Comparison of ENCODE assay signal across 18 cellular contexts in genomic region chr19:29431332-29431731, GRCh38.
"Had no signal": no experiment of that assay in that cellular context is flagged by ENCODE, and none has a peak within 500 bp of the region (broad histone marks: within the 10 kb centered on the region; RNA-seq: fewer than 3 reads in every experiment).

No MANE protein-coding gene starts in this region.

- H3K4me3 ChIP-seq: coronary artery, dorsolateral prefrontal cortex, esophagus muscularis mucosa, gastroesophageal sphincter, heart right ventricle, left lung, lower lobe of right lung, mucosa of descending colon had no signal

- H3K27ac ChIP-seq: coronary artery, dorsolateral prefrontal cortex, esophagus muscularis mucosa, foreskin keratinocyte, gastroesophageal sphincter, heart right ventricle, left lung, lower lobe of right lung had no signal

- H3K36me3 ChIP-seq: esophagus muscularis mucosa, gastroesophageal sphincter, heart right ventricle, left lung, lower lobe of right lung had no signal

- DNase-seq: dermis blood vessel endothelial cell; effector CD4-positive, alpha-beta T cell; effector memory CD4-positive, alpha-beta T cell; foreskin keratinocyte; head of caudate nucleus; heart right ventricle; hippocampal formation; left cardiac atrium; left lung; left ventricle myocardium superior; lower lobe of right lung; mesenchymal stem cell; mucosa of descending colon; naive B cell had no signal

- H3K9me3 ChIP-seq: esophagus muscularis mucosa, gastroesophageal sphincter, heart right ventricle, left lung, lower lobe of right lung, mucosa of descending colon had no signal

- H3K27me3 ChIP-seq: dorsolateral prefrontal cortex, foreskin keratinocyte had no signal

- ATAC-seq: foreskin keratinocyte, gastroesophageal sphincter, heart right ventricle, left cardiac atrium, left lung, left ventricle myocardium superior, lower lobe of right lung, mucosa of descending colon had no signal
